Comparison of ENCODE assay signal across 9 cellular contexts in the genomic region with DNA sequence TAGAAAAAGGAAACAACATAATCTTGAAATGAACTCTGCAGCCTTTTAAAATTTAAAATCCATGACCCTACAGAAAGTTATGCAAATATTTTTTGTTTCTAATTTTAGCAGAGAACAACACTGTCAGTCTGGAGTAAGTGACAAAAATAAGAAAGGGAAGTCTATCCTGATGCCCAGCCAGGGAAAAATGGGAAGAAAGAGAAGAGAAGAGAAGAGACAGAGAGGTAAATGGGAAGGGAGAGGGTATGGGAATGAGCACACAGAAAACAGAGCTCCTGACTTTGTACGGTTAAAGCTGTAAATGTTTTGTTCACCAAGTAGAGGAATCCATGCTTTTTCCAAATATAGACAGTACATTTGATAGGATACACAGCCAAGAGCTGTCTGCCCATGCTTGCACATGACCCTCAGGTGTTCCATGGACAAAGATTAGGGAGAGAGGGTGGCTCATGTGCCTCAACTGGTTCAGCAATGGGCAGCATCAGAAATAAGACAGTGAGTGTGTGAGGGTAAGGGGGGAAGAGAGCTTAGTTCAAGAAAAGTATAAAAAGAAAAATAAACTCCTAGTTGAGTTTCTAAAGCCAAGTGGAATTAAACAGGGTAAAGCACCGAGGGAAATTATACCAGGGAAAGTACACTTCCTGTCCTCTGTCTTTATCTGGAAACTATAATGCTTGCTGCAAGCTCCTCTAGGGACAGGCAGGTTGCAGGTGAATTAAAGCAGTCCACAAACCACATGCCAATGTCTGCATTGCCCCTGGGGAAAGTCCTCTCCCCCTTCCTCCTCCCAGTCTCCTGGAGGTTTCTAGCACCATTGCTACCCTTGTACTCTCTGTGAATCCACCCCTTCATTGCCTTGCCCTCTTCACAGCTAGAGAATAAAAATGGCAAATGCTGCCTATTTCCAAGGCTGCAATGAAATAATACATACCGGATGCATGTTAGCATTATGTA. TPM values are rescaled to one million over a fixed set of nuclear protein-coding genes. Genes with fewer than 3 reads are reported as not detected.
DNase-seq lines count a peak whose midpoint lies in the region; TF ChIP-seq lines count a peak whose summit lies in the region.
"Had no signal": no experiment of that assay in that cellular context is flagged by ENCODE, and none has a peak within 500 bp of the region (broad histone marks: within the 10 kb centered on the region; RNA-seq: fewer than 3 reads in every experiment).

No MANE protein-coding gene starts in this region.

- TF ChIP-seq CTCF in 22Rv1 (IDR thresholded peaks at IDR 0.05) (no peak), HL-60 (IDR thresholded peaks at IDR 0.05; ENCODE audit: insufficient read depth, low read length) (no peak), MCF 10A (IDR thresholded peaks at IDR 0.05; ENCODE audit: unreplicated experiment) (no peak), glutamatergic neuron (IDR thresholded peaks at IDR 0.05; ENCODE audit: partially characterized antibody, unreplicated experiment) (no peak)

- H3K27ac ChIP-seq in 22Rv1 = peak overlapping the region; percentile 44
- peak overlapping the region; percentile 42 for H3K27ac ChIP-seq in HL-60 (replicated peaks)
- H3K27ac ChIP-seq in muscle layer of colon (ENCODE audit: low read depth, low read length) = peak overlapping the region; percentile 16

- peak overlapping the region; percentile 32 for H3K27ac Mint-ChIP-seq in MCF 10A (ENCODE audit: low read depth, unreplicated experiment)
- H3K27ac Mint-ChIP-seq in glutamatergic neuron (ENCODE audit: unreplicated experiment) = no peak overlapping the region

- H3K4me3 ChIP-seq in HL-60 (replicated peaks; ENCODE audit: insufficient read depth, low read length) (no peak overlapping the region), muscle layer of colon (ENCODE audit: low read depth in 1 of 2, low read length in 2 of 2) (no peak overlapping the region)
- H3K4me3 ChIP-seq: HAP-1 had no signal

- H3K4me1 Mint-ChIP-seq in MCF 10A (ENCODE audit: insufficient read depth, unreplicated experiment) (peaks cover 25% of the 10 kb centered on the region), glutamatergic neuron (ENCODE audit: low read depth, unreplicated experiment) (peaks cover 16% of the 10 kb centered on the region)

- H3K4me1 ChIP-seq in muscle layer of colon (ENCODE audit: insufficient read depth, low read length) = peaks cover 39% of the 10 kb centered on the region

- H3K9me3 Mint-ChIP-seq in MCF 10A (ENCODE audit: unreplicated experiment) = no peaks in the 10 kb centered on the region
- peaks cover 1% of the 10 kb centered on the region for H3K9me3 Mint-ChIP-seq in glutamatergic neuron (ENCODE audit: unreplicated experiment)

- no TSS peak for BruUV-seq in MCF 10A (replicated peaks; lab: Mats Ljungman, UMichigan)

- H3K27me3 ChIP-seq in HL-60 (ENCODE audit: insufficient read depth, poor library complexity, severe bottlenecking) (no peaks in the 10 kb centered on the region), muscle layer of colon (ENCODE audit: control insufficient read depth in 1 of 2, insufficient read depth in 2 of 2, low read length in 2 of 2) (no peaks in the 10 kb centered on the region)

- no peaks in the 10 kb centered on the region for H3K36me3 Mint-ChIP-seq in MCF 10A (ENCODE audit: insufficient read depth, unreplicated experiment)
- H3K36me3 Mint-ChIP-seq in glutamatergic neuron (ENCODE audit: unreplicated experiment) = no peaks in the 10 kb centered on the region

- CTCF ChIA-PET in MCF 10A (lab: Yijun Ruan, JAX) = interaction anchor here (0.6 to 1.5 kb wide), 5 partner anchors 14 to 118 kb away, joined by 3 to 11 read pairs (median 3); partner anchors contain the start of gene MAP3K5

- no peak for DNase-seq in HL-60 (ENCODE audit: low read depth in 1 of 2, low spot score in 1 of 2)
- DNase-seq in MCF 10A (ENCODE audit: unreplicated experiment) = no peak
- no peak for DNase-seq in central memory CD4-positive, alpha-beta T cell
- no peak for DNase-seq in NCI-H2029 (lab: John Stamatoyannopoulos, UW)
- DNase-seq in posterior cingulate gyrus = no peak
- DNase-seq in glutamatergic neuron = no peak

- H3K36me3 ChIP-seq in muscle layer of colon (ENCODE audit: insufficient read depth, low read length) = no peaks in the 10 kb centered on the region
- H3K36me3 ChIP-seq: HAP-1 had no signal

- intact Hi-C loops in MCF 10A (cut with micrococcal nuclease) (no loop called here), posterior cingulate gyrus (cut with DNase I) (no loop called here)

- H3K4me3 Mint-ChIP-seq in MCF 10A (ENCODE audit: unreplicated experiment) (no peak overlapping the region), glutamatergic neuron (ENCODE audit: unreplicated experiment) (no peak overlapping the region)

- no peaks in the 10 kb centered on the region for H3K27me3 Mint-ChIP-seq in MCF 10A (ENCODE audit: insufficient read depth, unreplicated experiment)
- H3K27me3 Mint-ChIP-seq in glutamatergic neuron (ENCODE audit: unreplicated experiment) = no peaks in the 10 kb centered on the region

- POLR2A ChIA-PET in MCF 10A (lab: Yijun Ruan, JAX) = interaction anchor here (0.5 to 2.7 kb wide), 8 partner anchors 9 to 260 kb away, joined by 3 to 10 read pairs (median 3); no protein-coding TSS in a partner anchor

- no peak overlapping the region for H3K9ac ChIP-seq in muscle layer of colon (ENCODE audit: low read length)

- H3K9me3 ChIP-seq in muscle layer of colon (ENCODE audit: low read length) = no peaks in the 10 kb centered on the region
- H3K9me3 ChIP-seq: HAP-1 had no signal

RNA-seq across cellular contexts. Expression of gene MAP3K5, which starts 30.0 kb away (rescaled TPM):
- 7.6 and 8.4 TPM in 2 replicates for total RNA-seq in MCF 10A (2022)
- 0.66 TPM for total RNA-seq in glutamatergic neuron (ENCODE audit: unreplicated experiment)
